ENCODE assay signal across 27 cellular contexts in the genomic region with DNA sequence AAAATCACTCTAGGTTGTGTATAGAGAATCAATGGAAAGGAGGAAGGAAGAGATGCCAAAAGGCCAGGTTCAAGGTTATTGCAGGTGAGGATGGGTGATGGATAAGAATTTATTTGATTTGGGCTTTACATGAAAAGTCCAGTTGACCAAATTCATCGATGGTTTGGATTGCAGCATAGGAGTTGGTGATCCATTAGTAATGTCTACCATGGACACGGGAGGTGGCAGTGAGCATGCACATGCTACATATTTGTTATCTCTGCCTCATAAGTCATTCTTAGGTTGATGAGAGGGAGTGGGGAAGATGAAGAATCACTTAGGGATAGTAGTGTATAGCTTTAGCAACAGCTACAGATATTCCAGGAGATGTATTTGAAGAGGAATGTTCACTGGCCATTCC.
"Had no signal": no experiment of that assay in that cellular context is flagged by ENCODE, and none has a peak within 500 bp of the region (broad histone marks: within the 10 kb centered on the region; RNA-seq: fewer than 3 reads in every experiment).

No MANE protein-coding gene starts in this region.

- H3K4me3 Mint-ChIP-seq: natural killer cell treated with Interleukin-12 subunit alpha and Interleukin-12 subunit beta and Interleukin-15 and Interleukin-18, amount 100 ng/mL, for 72 hours; neural progenitor cell; stimulated activated effector memory CD8-positive, alpha-beta T cell treated with anti-CD3 and anti-CD28 coated beads, Interleukin-12 subunit alpha, Interleukin-12 subunit beta, amount 100 ng/mL, for 72 hours; stimulated activated naive B cell treated with anti-CD40 and anti-IgM and Interleukin-4, amounts not matched to agents 10 μg/mL and 1 μg/mL and 100 μg/mL, for 72 hours; stimulated activated naive CD8-positive, alpha-beta T cell treated with anti-CD3 and anti-CD28 coated beads, Interleukin-15, Interleukin-2, amounts not matched to agents 100 ng/mL and 50 ng/mL, for 24 hours had no signal

- H3K9me3 Mint-ChIP-seq: natural killer cell treated with Interleukin-12 subunit alpha and Interleukin-12 subunit beta and Interleukin-15 and Interleukin-18, amount 100 ng/mL, for 72 hours; neural progenitor cell; stimulated activated effector memory CD8-positive, alpha-beta T cell treated with anti-CD3 and anti-CD28 coated beads, Interleukin-12 subunit alpha, Interleukin-12 subunit beta, amount 100 ng/mL, for 72 hours; stimulated activated naive B cell treated with anti-CD40 and anti-IgM and Interleukin-4, amounts not matched to agents 10 μg/mL and 1 μg/mL and 100 μg/mL, for 72 hours; stimulated activated naive CD8-positive, alpha-beta T cell treated with anti-CD3 and anti-CD28 coated beads, Interleukin-15, Interleukin-2, amounts not matched to agents 100 ng/mL and 50 ng/mL, for 24 hours had no signal

- H3K4me2 ChIP-seq: neural progenitor cell had no signal

- H3K4me1 Mint-ChIP-seq: stimulated activated effector memory CD8-positive, alpha-beta T cell treated with anti-CD3 and anti-CD28 coated beads, Interleukin-12 subunit alpha, Interleukin-12 subunit beta, amount 100 ng/mL, for 72 hours; stimulated activated naive B cell treated with anti-CD40 and anti-IgM and Interleukin-4, amounts not matched to agents 10 μg/mL and 1 μg/mL and 100 μg/mL, for 72 hours had no signal

- H3K27ac ChIP-seq: neural progenitor cell, ovary, parathyroid adenoma, psoas muscle, right lobe of liver, sigmoid colon, stomach, thoracic aorta, thyroid gland, tibial nerve, upper lobe of left lung, vagina had no signal

- H2AFZ ChIP-seq: neural progenitor cell, parathyroid adenoma had no signal

- H3K27me3 ChIP-seq: neural progenitor cell, ovary, right lobe of liver, thyroid gland, vagina had no signal

- ATAC-seq: natural killer cell treated with Interleukin-12 subunit alpha and Interleukin-12 subunit beta and Interleukin-15 and Interleukin-18, amount 100 ng/mL, for 72 hours; psoas muscle; right cardiac atrium; right lobe of liver; stimulated activated effector memory CD8-positive, alpha-beta T cell treated with anti-CD3 and anti-CD28 coated beads, Interleukin-12 subunit alpha, Interleukin-12 subunit beta, amount 100 ng/mL, for 72 hours; stimulated activated naive B cell treated with anti-CD40 and anti-IgM and Interleukin-4, amounts not matched to agents 10 μg/mL and 1 μg/mL and 100 μg/mL, for 72 hours had no signal

- FAIRE-seq: small intestine, urothelium cell line had no signal

- H3K79me2 ChIP-seq: parathyroid adenoma had no signal

- H3K36me3 ChIP-seq: neural progenitor cell, ovary, right lobe of liver, sigmoid colon, stomach, thoracic aorta, thyroid gland, tibial nerve, upper lobe of left lung, vagina had no signal

- H3K4me3 ChIP-seq: neural progenitor cell, ovary, psoas muscle, right lobe of liver, sigmoid colon, stomach, thoracic aorta, thyroid gland, tibial nerve, upper lobe of left lung, vagina had no signal

- H3K4me1 ChIP-seq: parathyroid adenoma, psoas muscle, right lobe of liver, sigmoid colon, stomach, thyroid gland, upper lobe of left lung, vagina had no signal

- H3K36me3 Mint-ChIP-seq: natural killer cell treated with Interleukin-12 subunit alpha and Interleukin-12 subunit beta and Interleukin-15 and Interleukin-18, amount 100 ng/mL, for 72 hours; neural progenitor cell; stimulated activated effector memory CD8-positive, alpha-beta T cell treated with anti-CD3 and anti-CD28 coated beads, Interleukin-12 subunit alpha, Interleukin-12 subunit beta, amount 100 ng/mL, for 72 hours; stimulated activated naive B cell treated with anti-CD40 and anti-IgM and Interleukin-4, amounts not matched to agents 10 μg/mL and 1 μg/mL and 100 μg/mL, for 72 hours had no signal

- H3K9ac ChIP-seq: neural progenitor cell, parathyroid adenoma had no signal

- DNase-seq: occipital lobe; ovary; psoas muscle; right cardiac atrium; right lobe of liver; sigmoid colon; small intestine; stimulated activated CD4-positive, alpha-beta T cell treated with anti-CD3 and anti-CD28 coated beads, Interleukin-15, amount 100 ng/mL, for 24 hours; stimulated activated CD4-positive, alpha-beta T cell treated with anti-CD3 and anti-CD28 coated beads, Interleukin-2, amount 100 ng/mL, for 24 hours; stimulated activated CD4-positive, alpha-beta T cell treated with anti-CD3 and anti-CD28 coated beads, Interleukin-2, amount 100 ng/mL, for 48 hours; stimulated activated CD4-positive, alpha-beta T cell treated with anti-CD3 and anti-CD28 coated beads, Interleukin-4, amount 100 ng/mL, for 24 hours; stimulated activated naive B cell treated with anti-CD40 and anti-IgM and Interleukin-4, amounts not matched to agents 10 μg/mL and 1 μg/mL and 100 μg/mL, for 72 hours; stimulated activated naive CD4-positive, alpha-beta T cell treated with Interleukin-2 at 50 U/mL for 16 hours; stomach; thyroid gland; trophoblast cell; upper lobe of left lung had no signal

- H3K27me3 Mint-ChIP-seq: progenitor cell of endocrine pancreas; stimulated activated naive CD8-positive, alpha-beta T cell treated with anti-CD3 and anti-CD28 coated beads, Interleukin-15, Interleukin-2, amounts not matched to agents 100 ng/mL and 50 ng/mL, for 24 hours had no signal

- H3K27ac Mint-ChIP-seq: natural killer cell treated with Interleukin-12 subunit alpha and Interleukin-12 subunit beta and Interleukin-15 and Interleukin-18, amount 100 ng/mL, for 72 hours; neural progenitor cell; progenitor cell of endocrine pancreas; stimulated activated effector memory CD8-positive, alpha-beta T cell treated with anti-CD3 and anti-CD28 coated beads, Interleukin-12 subunit alpha, Interleukin-12 subunit beta, amount 100 ng/mL, for 72 hours; stimulated activated naive B cell treated with anti-CD40 and anti-IgM and Interleukin-4, amounts not matched to agents 10 μg/mL and 1 μg/mL and 100 μg/mL, for 72 hours; stimulated activated naive CD8-positive, alpha-beta T cell treated with anti-CD3 and anti-CD28 coated beads, Interleukin-15, Interleukin-2, amounts not matched to agents 100 ng/mL and 50 ng/mL, for 24 hours had no signal

- H3K9me3 ChIP-seq: ovary, psoas muscle, right lobe of liver, sigmoid colon, stomach, thoracic aorta, thyroid gland, tibial nerve, upper lobe of left lung, vagina had no signal
